11 cellular contexts compared by ENCODE assay signal in the genomic region with DNA sequence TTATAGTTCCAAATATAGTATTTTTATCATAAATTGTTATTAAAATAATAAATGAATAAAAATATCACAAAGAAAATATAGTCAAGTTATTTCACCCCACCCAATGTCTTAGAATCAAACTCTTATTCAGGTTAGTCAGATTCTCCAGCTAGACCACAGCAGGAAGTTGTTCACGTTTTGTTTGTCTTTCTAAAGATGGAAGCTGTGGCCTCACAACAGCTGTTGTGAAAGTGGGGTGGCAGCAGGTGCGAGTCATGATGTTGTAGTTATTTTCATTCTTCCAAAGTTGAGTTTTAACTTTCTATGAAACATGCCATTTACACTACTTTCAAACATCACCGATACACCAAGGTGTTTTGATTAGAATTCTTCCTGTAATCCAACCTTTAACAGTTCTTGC.
A peak's percentile ranks its signal among the peaks of the same experiment; 100 is the strongest.
DNase-seq lines count a peak whose midpoint lies in the region; ATAC-seq and TF ChIP-seq lines count a peak whose summit lies in the region.
"Had no signal": no experiment of that assay in that cellular context is flagged by ENCODE, and none has a peak within 500 bp of the region (broad histone marks: within the 10 kb centered on the region; RNA-seq: fewer than 3 reads in every experiment).

No MANE protein-coding gene starts in this region.

- in situ Hi-C loops in brain microvascular endothelial cell (cut with HindIII; ENCODE audit: low pct_ligation_motif_present, low sequenced_read_pairs): no loop called here

- POLR2A ChIA-PET in OCI-LY7 (lab: Charles Lee): interaction anchor here (0.5 to 1.4 kb wide), 5 partner anchors 10 to 259 kb away, joined by 3 to 4 read pairs (median 4); no protein-coding TSS in a partner anchor

- H2AFZ ChIP-seq in OCI-LY7 (ENCODE audit: low read length): peak overlapping the region; percentile 4; the same call in 1 of the 2 replicates

- intact Hi-C loops in OCI-LY7 (cut with micrococcal nuclease; ENCODE audit: unreplicated experiment): loop anchor here (2.0 to 5.0 kb wide), 2 partner anchors 18 to 257 kb away; no protein-coding TSS in a partner anchor

- peak overlapping the region; percentile 66 for H3K4me2 ChIP-seq in OCI-LY7 (ENCODE audit: low read length)

- H3K36me3 ChIP-seq in OCI-LY7 (ENCODE audit: insufficient read depth, low read length) (no peaks in the 10 kb centered on the region), brain microvascular endothelial cell (replicated peaks) (no peaks in the 10 kb centered on the region)
- H3K36me3 ChIP-seq: tibial nerve had no signal

- H3K27ac ChIP-seq in OCI-LY7 (ENCODE audit: low read depth, low read length, poor library complexity, severe bottlenecking) (peak overlapping the region; percentile 71), brain microvascular endothelial cell (no peak overlapping the region)
- H3K27ac ChIP-seq: tibial nerve had no signal

- peak overlapping the region; percentile 35 for H3K4me3 ChIP-seq in OCI-LY7 (ENCODE audit: low read depth, low read length, poor library complexity, severe bottlenecking)
- H3K4me3 ChIP-seq in brain microvascular endothelial cell (ENCODE audit: low read depth, low read length): no peak overlapping the region
- H3K4me3 ChIP-seq: tibial nerve had no signal

- no peaks in the 10 kb centered on the region for H3K79me2 ChIP-seq in OCI-LY7 (ENCODE audit: insufficient read depth, low read depth, low read length)

- peaks cover 34% of the 10 kb centered on the region for H3K4me1 ChIP-seq in OCI-LY7 (ENCODE audit: insufficient read depth, low read length, poor library complexity, severe bottlenecking)
- H3K4me1 ChIP-seq: tibial nerve had no signal

- CTCF ChIA-PET in OCI-LY7 (lab: Charles Lee; ENCODE audit: unreplicated experiment): interaction anchor here (0.6 kb wide), 1 partner anchor 326 kb away, joined by 3 read pairs; no protein-coding TSS in a partner anchor

- DNase-seq in OCI-LY7 (ENCODE audit: low spot score) (peak; percentile 83), NCI-H774 (lab: John Stamatoyannopoulos, UW) (no peak), NCI-H748 (lab: John Stamatoyannopoulos, UW; ENCODE audit: unreplicated experiment) (no peak), brain microvascular endothelial cell (no peak)
- no peak for DNase-seq in stimulated activated naive CD4-positive, alpha-beta T cell (lab: John Stamatoyannopoulos, UW)
- DNase-seq: dermis blood vessel endothelial cell, NCI-H226 had no signal

- no peak for TF ChIP-seq CTCF in OCI-LY7 (conservative IDR thresholded peaks at IDR 0.05; ENCODE audit: low read length)
- TF ChIP-seq CTCF in brain microvascular endothelial cell (IDR thresholded peaks at IDR 0.05; ENCODE audit: low read depth, low read length, missing control alignments): no peak

- no peaks in the 10 kb centered on the region for H3K9me2 ChIP-seq in OCI-LY7 (ENCODE audit: insufficient read depth, low read length)

- H3K27me3 ChIP-seq in brain microvascular endothelial cell (replicated peaks): no peaks in the 10 kb centered on the region
- H3K27me3 ChIP-seq: tibial nerve had no signal

- no TSS peak for BruUV-seq in OCI-LY7 (replicated peaks; lab: Mats Ljungman, UMichigan)

- ATAC-seq in GM18498 (IDR thresholded peaks at IDR 0.05; ENCODE audit: unreplicated experiment) (peak; percentile 85), GM19455 (IDR thresholded peaks at IDR 0.05; ENCODE audit: unreplicated experiment) (peak; percentile 78), HG02981 (IDR thresholded peaks at IDR 0.05; ENCODE audit: unreplicated experiment) (peak; percentile 88)

- H4K20me1 ChIP-seq in OCI-LY7 (ENCODE audit: insufficient read depth, low read length): no peaks in the 10 kb centered on the region

- H3K9me3 ChIP-seq in OCI-LY7 (ENCODE audit: low read length): no peaks in the 10 kb centered on the region; the same call in 1 of the 2 replicates
- H3K9me3 ChIP-seq: tibial nerve had no signal
